Comparison of ENCODE assay signal across 32 cellular contexts in the genomic region with DNA sequence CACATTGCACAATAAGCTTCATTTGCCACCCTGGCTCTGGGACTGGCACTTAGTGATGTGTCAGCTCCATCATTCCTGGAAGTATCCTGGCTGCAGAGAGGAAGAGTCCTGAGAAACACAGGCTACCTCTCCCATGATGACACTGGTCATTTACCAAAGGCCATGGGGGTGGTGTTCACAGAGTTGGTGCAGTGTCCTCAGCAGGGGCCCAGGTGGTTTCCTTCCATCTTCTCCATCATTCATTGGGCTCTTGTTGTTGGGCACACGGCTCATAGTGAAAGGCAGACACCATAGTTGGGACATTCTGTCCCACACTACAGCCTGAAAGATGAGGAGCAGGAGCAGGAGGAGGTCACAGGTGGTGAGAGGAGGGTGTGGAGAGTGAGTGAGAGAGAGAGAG. TPM values are rescaled to one million over a fixed set of nuclear protein-coding genes. Genes with fewer than 3 reads are reported as not detected.
"Had no signal": no experiment of that assay in that cellular context is flagged by ENCODE, and none has a peak within 500 bp of the region (broad histone marks: within the 10 kb centered on the region; RNA-seq: fewer than 3 reads in every experiment).

No MANE protein-coding gene starts in this region.

- FAIRE-seq: colon, endothelial cell of umbilical vein, islet of Langerhans, kidney had no signal

- ATAC-seq: effector memory CD8-positive, alpha-beta T cell; gastrocnemius medialis; heart right ventricle; left colon; left lung; left ventricle myocardium superior; lower lobe of right lung had no signal

- H3K4me1 ChIP-seq: esophagus squamous epithelium, gastrocnemius medialis, heart right ventricle, left lung, lower lobe of right lung had no signal

- H3K9me3 ChIP-seq: esophagus squamous epithelium, gastrocnemius medialis, left lung, lower lobe of right lung had no signal

- DNase-seq: cortex of kidney; effector CD8-positive, alpha-beta T cell; effector memory CD8-positive, alpha-beta T cell; esophagus squamous epithelium; foreskin fibroblast; foreskin melanocyte; gastrocnemius medialis; glutamatergic neuron; head of caudate nucleus; heart right ventricle; hippocampal formation; kidney; kidney glomerular epithelial cell; left colon; left lung; left ventricle myocardium superior; lower lobe of right lung; mesenchymal stem cell; midbrain; naive B cell had no signal

- H3K27ac ChIP-seq: esophagus squamous epithelium, gastrocnemius medialis, heart right ventricle, left lung, lower lobe of right lung had no signal

- H3K4me3 ChIP-seq: esophagus squamous epithelium, gastrocnemius medialis, heart right ventricle, left lung, lower lobe of right lung had no signal

- H3K27me3 ChIP-seq: gastrocnemius medialis, left lung had no signal

- H3K36me3 ChIP-seq: esophagus squamous epithelium, gastrocnemius medialis, heart right ventricle, left lung, lower lobe of right lung had no signal

RNA-seq across cellular contexts. Expression of a gene that starts 15.8 kb away (rescaled TPM):
- total RNA-seq: cerebellum, dermis microvascular lymphatic vessel endothelial cell, epithelial cell of proximal tubule, esophagus squamous epithelium, gastrocnemius medialis, heart right ventricle, kidney, left colon, left lung, left ventricle myocardium superior, lower lobe of right lung, lung microvascular endothelial cell, mononuclear cell, myocyte had no signal
- polyA plus RNA-seq: esophagus, heart right ventricle had no signal

RNA-seq across cellular contexts. Expression of a gene that starts 60.0 kb away (rescaled TPM):
- total RNA-seq: cerebellum, dermis microvascular lymphatic vessel endothelial cell, endothelial cell of umbilical vein, epithelial cell of proximal tubule, esophagus squamous epithelium, gastrocnemius medialis, glomerular endothelial cell, kidney, left colon, left ventricle myocardium superior, lower leg skin, lower lobe of right lung, lung microvascular endothelial cell, mononuclear cell, myocyte had no signal
- polyA plus RNA-seq: endothelial cell of umbilical vein, heart right ventricle had no signal
